ENCODE assay signal across 8 cellular contexts in the genomic region with DNA sequence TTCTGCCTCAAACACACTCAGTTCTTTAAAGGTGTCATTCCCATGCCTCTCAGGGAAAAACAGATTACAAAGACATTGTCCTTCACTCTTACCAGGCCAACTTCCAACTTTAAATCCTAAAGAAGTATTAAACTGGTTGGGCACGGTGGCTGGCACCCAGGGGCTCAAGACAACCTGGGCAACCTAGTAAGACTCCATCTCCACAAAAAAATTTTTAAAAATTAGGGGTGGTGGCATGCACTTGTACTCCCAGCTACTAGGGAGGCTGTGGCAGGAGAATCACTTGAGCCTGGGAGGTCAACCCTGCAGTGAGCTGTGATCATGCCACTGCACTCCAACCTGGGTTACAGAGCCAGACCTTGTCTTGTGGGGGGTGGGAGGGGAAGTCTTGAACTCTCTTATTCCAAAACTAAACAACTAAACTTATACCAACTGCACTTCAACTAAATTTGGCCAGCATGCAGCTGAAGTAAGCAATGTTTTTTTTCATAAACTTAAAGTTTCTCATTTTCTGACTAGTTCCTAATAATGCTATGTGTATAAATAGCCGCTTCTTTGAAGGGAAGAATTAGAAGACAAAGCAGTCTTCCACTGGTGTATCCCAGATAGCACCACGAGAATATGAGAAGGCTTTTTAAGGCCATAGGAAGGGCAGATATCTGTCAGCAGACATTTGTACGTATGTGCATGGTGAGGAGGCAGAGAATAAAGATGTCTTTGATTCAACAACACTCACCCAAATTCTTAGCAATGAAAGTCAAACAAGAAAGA. TPM values are rescaled to one million over a fixed set of nuclear protein-coding genes. Genes with fewer than 3 reads are reported as not detected.
A peak's percentile ranks its signal among the peaks of the same experiment; 100 is the strongest.
DNase-seq lines count a peak whose midpoint lies in the region; ATAC-seq and TF ChIP-seq lines count a peak whose summit lies in the region.

No MANE protein-coding gene starts in this region.

- no peaks in the 10 kb centered on the region for H3K27me3 ChIP-seq in mammary epithelial cell (ENCODE audit: insufficient read depth, low read length)
- no peaks in the 10 kb centered on the region for H3K27me3 ChIP-seq in mucosa of stomach (ENCODE audit: control insufficient read depth, insufficient read depth, low read length)

- DNase-seq in mammary epithelial cell (peak; percentile 52), kidney glomerular epithelial cell (lab: John Stamatoyannopoulos, UW) (no peak), GM20000 (ENCODE audit: low spot score) (no peak), RKO (ENCODE audit: low spot score) (no peak)

- TF ChIP-seq CTCF in 22Rv1 (IDR thresholded peaks at IDR 0.05) (no peak), mammary epithelial cell (conservative IDR thresholded peaks at IDR 0.05 in 1 of 2, IDR thresholded peaks at IDR 0.05 in 1 of 2; ENCODE audit: extremely low read depth in 1 of 2, insufficient read depth in 1 of 2, low read depth in 1 of 2, low read length in 2 of 2) (no peak), GM20000 (IDR thresholded peaks at IDR 0.05; ENCODE audit: extremely low read depth, missing control alignments) (no peak)

- peak overlapping the region; percentile 96 for H2AFZ ChIP-seq in mammary epithelial cell (ENCODE audit: low read depth, low read length)

- dilution Hi-C loops in mammary epithelial cell (cut with HindIII; ENCODE audit: low sequenced_read_pairs) = loop anchor here (5.0 kb wide), 1 partner anchor 52 kb away; no protein-coding TSS in a partner anchor

- in situ Hi-C loops in mammary epithelial cell (cut with MboI; ENCODE audit: low sequenced_read_pairs in 2 of 2) = no loop called here

- H3K36me3 ChIP-seq in mammary epithelial cell (ENCODE audit: insufficient read depth, low read length) (no peaks in the 10 kb centered on the region), mucosa of stomach (ENCODE audit: control insufficient read depth, insufficient read depth, low read length) (no peaks in the 10 kb centered on the region)

- H3K9me3 ChIP-seq in mammary epithelial cell (replicated peaks; ENCODE audit: insufficient read depth, low read length) (no peaks in the 10 kb centered on the region), mucosa of stomach (ENCODE audit: control insufficient read depth, low read length) (no peaks in the 10 kb centered on the region)

- H3K27ac Mint-ChIP-seq in IgD-negative memory B cell = peak overlapping the region in 1 of 3 donors; percentile 83

- H3K27me3 Mint-ChIP-seq in IgD-negative memory B cell = peaks cover under 1% of the 10 kb centered on the region

- H3K4me1 ChIP-seq in mammary epithelial cell (ENCODE audit: insufficient read depth, low read length) (peaks cover 34% of the 10 kb centered on the region), mucosa of stomach (ENCODE audit: control insufficient read depth, insufficient read depth, low read length) (peaks cover 29% of the 10 kb centered on the region)

- peak overlapping the region; percentile 97 for H3K27ac ChIP-seq in 22Rv1
- H3K27ac ChIP-seq in mammary epithelial cell (ENCODE audit: insufficient read depth, low read depth, low read length) = peak overlapping the region; percentile 98

- H3K4me2 ChIP-seq in mammary epithelial cell (ENCODE audit: insufficient read depth, low read depth, low read length) = peak overlapping the region; percentile 89

- peaks cover 25 to 33% (median 26%) of the 10 kb centered on the region in 3 donors for H3K4me1 Mint-ChIP-seq in IgD-negative memory B cell

- CTCF ChIA-PET in mammary epithelial cell (lab: Charles Lee; ENCODE audit: low non-redundant PET) = no interaction called here

- BruUV-seq in mammary epithelial cell (replicated peaks; lab: Mats Ljungman, UMichigan) = no TSS peak

- peaks cover 2% of the 10 kb centered on the region for H3K36me3 Mint-ChIP-seq in IgD-negative memory B cell

- peak overlapping the region; percentile 86 to 100 (median 98) for H3K4me3 Mint-ChIP-seq in IgD-negative memory B cell

- intact Hi-C loops in mammary epithelial cell (cut with micrococcal nuclease) = loop anchor here (1.0 to 2.0 kb wide), 2 partner anchors 19 to 199 kb away; no protein-coding TSS in a partner anchor

- H3K9me3 Mint-ChIP-seq in IgD-negative memory B cell = no peaks in the 10 kb centered on the region

- H4K20me1 ChIP-seq in mammary epithelial cell (ENCODE audit: insufficient read depth, low read length) = no peaks in the 10 kb centered on the region

- H3K79me2 ChIP-seq in mammary epithelial cell (ENCODE audit: insufficient read depth, low read length) = peaks cover 62% of the 10 kb centered on the region

- H3K4me3 ChIP-seq in mammary epithelial cell (replicated peaks in 1 of 3; ENCODE audit: insufficient read depth in 1 of 3, low read depth in 2 of 3, low read length in 3 of 3) (peak overlapping the region; percentile 50 to 82 (median 73)), mucosa of stomach (ENCODE audit: low read length) (peak overlapping the region; percentile 39)

- peak overlapping the region; percentile 96 for H3K9ac ChIP-seq in mammary epithelial cell (ENCODE audit: insufficient read depth, low read length)
- peak overlapping the region; percentile 88 for H3K9ac ChIP-seq in mucosa of stomach (ENCODE audit: low read length)

- 16% methylated on average over 4 of the region's 4 CpGs for WGBS in mammary epithelial cell (ENCODE audit: low coverage, missing lambda C conversion rate)

- ATAC-seq in GM21447 (IDR thresholded peaks at IDR 0.05; ENCODE audit: unreplicated experiment) = no peak

RNA-seq across cellular contexts. Expression of gene SLC11A2, which starts 2.4 kb away (rescaled TPM):
- polyA plus RNA-seq in IgD-negative memory B cell = 8.2 TPM
- total RNA-seq in mammary epithelial cell = 10 to 100 TPM; 42.5 to 56.3 TPM
- 23.9 TPM for polyA plus RNA-seq in mammary epithelial cell
- polyA minus RNA-seq in mammary epithelial cell = 143 TPM

RNA-seq across cellular contexts. Expression of gene LETMD1, which starts 24.3 kb away (rescaled TPM):
- polyA plus RNA-seq in IgD-negative memory B cell = 25.7 TPM
- 10 to 100 TPM; 40.8 to 54.9 TPM for total RNA-seq in mammary epithelial cell
- polyA plus RNA-seq in mammary epithelial cell = 34.7 TPM
- polyA minus RNA-seq in mammary epithelial cell = 54.0 TPM

RNA-seq across cellular contexts. Expression of gene CSRNP2, which starts 59.6 kb away (rescaled TPM):
- polyA plus RNA-seq in IgD-negative memory B cell = 4.6 TPM
- total RNA-seq in mammary epithelial cell = 10 to 100 TPM; 40.1 to 53.3 TPM
- polyA plus RNA-seq in mammary epithelial cell = 13.2 TPM
- polyA minus RNA-seq in mammary epithelial cell = 9.0 TPM
